In the genomic region with DNA sequence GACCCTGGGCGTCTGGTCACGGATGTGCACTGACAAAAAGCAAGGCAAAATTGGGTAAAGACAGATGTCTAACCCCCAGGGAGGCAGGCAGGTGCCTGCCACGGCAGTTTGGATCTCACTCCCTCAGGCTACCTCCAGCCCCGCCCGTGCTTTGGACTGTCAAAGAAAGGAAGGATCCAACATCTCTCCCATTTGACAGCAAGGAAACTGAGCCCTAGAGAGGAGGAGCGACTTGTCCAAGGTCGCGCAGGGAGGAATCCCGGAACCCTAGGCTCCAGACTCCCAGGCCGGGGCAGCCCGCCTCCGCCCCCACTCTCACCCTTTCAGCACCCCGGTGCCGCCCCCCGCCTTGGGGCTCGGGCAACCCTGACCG, we compare ENCODE assay signal across 3 cellular contexts.
TF ChIP-seq lines count a peak whose summit lies in the region.

No MANE protein-coding gene starts in this region.

TF ChIP-seq in SK-N-SH treated with all-trans-retinoic acid at 6 μM for 48 hours, 23 proteins besides CTCF, POLR2A, EP300 and RAD21 (continued from another document):
- TF ChIP-seq, protein P1, sequence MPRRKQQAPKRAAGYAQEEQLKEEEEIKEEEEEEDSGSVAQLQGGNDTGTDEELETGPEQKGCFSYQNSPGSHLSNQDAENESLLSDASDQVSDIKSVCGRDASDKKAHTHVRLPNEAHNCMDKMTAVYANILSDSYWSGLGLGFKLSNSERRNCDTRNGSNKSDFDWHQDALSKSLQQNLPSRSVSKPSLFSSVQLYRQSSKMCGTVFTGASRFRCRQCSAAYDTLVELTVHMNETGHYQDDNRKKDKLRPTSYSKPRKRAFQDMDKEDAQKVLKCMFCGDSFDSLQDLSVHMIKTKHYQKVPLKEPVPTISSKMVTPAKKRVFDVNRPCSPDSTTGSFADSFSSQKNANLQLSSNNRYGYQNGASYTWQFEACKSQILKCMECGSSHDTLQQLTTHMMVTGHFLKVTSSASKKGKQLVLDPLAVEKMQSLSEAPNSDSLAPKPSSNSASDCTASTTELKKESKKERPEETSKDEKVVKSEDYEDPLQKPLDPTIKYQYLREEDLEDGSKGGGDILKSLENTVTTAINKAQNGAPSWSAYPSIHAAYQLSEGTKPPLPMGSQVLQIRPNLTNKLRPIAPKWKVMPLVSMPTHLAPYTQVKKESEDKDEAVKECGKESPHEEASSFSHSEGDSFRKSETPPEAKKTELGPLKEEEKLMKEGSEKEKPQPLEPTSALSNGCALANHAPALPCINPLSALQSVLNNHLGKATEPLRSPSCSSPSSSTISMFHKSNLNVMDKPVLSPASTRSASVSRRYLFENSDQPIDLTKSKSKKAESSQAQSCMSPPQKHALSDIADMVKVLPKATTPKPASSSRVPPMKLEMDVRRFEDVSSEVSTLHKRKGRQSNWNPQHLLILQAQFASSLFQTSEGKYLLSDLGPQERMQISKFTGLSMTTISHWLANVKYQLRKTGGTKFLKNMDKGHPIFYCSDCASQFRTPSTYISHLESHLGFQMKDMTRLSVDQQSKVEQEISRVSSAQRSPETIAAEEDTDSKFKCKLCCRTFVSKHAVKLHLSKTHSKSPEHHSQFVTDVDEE (CRISPR knock-in tag; IDR thresholded peaks at IDR 0.05), result no peak
- TF ChIP-seq BACH2 (CRISPR knock-in tag; IDR thresholded peaks at IDR 0.05; ENCODE audit: borderline replicate concordance) (no peak), OSR1 (CRISPR knock-in tag; IDR thresholded peaks at IDR 0.05) (no peak), ZFP3 (CRISPR knock-in tag; IDR thresholded peaks at IDR 0.05) (no peak), SNAI2 (CRISPR knock-in tag; IDR thresholded peaks at IDR 0.05) (no peak), ISL1 (CRISPR knock-in tag; IDR thresholded peaks at IDR 0.05) (no peak)

TF ChIP-seq in GM12878, 131 proteins besides CTCF, POLR2A, EP300 and RAD21 (continued from another document):
- TF ChIP-seq, protein P2, sequence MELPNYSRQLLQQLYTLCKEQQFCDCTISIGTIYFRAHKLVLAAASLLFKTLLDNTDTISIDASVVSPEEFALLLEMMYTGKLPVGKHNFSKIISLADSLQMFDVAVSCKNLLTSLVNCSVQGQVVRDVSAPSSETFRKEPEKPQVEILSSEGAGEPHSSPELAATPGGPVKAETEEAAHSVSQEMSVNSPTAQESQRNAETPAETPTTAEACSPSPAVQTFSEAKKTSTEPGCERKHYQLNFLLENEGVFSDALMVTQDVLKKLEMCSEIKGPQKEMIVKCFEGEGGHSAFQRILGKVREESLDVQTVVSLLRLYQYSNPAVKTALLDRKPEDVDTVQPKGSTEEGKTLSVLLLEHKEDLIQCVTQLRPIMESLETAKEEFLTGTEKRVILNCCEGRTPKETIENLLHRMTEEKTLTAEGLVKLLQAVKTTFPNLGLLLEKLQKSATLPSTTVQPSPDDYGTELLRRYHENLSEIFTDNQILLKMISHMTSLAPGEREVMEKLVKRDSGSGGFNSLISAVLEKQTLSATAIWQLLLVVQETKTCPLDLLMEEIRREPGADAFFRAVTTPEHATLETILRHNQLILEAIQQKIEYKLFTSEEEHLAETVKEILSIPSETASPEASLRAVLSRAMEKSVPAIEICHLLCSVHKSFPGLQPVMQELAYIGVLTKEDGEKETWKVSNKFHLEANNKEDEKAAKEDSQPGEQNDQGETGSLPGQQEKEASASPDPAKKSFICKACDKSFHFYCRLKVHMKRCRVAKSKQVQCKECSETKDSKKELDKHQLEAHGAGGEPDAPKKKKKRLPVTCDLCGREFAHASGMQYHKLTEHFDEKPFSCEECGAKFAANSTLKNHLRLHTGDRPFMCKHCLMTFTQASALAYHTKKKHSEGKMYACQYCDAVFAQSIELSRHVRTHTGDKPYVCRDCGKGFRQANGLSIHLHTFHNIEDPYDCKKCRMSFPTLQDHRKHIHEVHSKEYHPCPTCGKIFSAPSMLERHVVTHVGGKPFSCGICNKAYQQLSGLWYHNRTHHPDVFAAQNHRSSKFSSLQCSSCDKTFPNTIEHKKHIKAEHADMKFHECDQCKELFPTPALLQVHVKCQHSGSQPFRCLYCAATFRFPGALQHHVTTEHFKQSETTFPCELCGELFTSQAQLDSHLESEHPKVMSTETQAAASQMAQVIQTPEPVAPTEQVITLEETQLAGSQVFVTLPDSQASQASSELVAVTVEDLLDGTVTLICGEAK (IDR thresholded peaks at IDR 0.05; ENCODE audit: borderline replicate concordance), result no peak
- TF ChIP-seq, protein P3, sequence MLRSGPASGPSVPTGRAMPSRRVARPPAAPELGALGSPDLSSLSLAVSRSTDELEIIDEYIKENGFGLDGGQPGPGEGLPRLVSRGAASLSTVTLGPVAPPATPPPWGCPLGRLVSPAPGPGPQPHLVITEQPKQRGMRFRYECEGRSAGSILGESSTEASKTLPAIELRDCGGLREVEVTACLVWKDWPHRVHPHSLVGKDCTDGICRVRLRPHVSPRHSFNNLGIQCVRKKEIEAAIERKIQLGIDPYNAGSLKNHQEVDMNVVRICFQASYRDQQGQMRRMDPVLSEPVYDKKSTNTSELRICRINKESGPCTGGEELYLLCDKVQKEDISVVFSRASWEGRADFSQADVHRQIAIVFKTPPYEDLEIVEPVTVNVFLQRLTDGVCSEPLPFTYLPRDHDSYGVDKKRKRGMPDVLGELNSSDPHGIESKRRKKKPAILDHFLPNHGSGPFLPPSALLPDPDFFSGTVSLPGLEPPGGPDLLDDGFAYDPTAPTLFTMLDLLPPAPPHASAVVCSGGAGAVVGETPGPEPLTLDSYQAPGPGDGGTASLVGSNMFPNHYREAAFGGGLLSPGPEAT (IDR thresholded peaks at IDR 0.05; ENCODE audit: low read depth), result peak; percentile 64
- TF ChIP-seq HDAC6 (IDR thresholded peaks at IDR 0.05; ENCODE audit: unreplicated experiment) (no peak), YY1 (IDR thresholded peaks at IDR 0.05; ENCODE audit: low read depth, low read length) (no peak), ZNF622 (IDR thresholded peaks at IDR 0.05) (no peak)
TF ChIP-seq in GM12878: peak in this region for 6.

TF ChIP-seq in HepG2, 621 proteins besides CTCF, POLR2A, EP300 and RAD21 (continued from another document and continues in another):
- TF ChIP-seq, protein P4, sequence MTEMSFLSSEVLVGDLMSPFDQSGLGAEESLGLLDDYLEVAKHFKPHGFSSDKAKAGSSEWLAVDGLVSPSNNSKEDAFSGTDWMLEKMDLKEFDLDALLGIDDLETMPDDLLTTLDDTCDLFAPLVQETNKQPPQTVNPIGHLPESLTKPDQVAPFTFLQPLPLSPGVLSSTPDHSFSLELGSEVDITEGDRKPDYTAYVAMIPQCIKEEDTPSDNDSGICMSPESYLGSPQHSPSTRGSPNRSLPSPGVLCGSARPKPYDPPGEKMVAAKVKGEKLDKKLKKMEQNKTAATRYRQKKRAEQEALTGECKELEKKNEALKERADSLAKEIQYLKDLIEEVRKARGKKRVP (CRISPR knock-in tag; IDR thresholded peaks at IDR 0.05), result 0 out of 4 replicates have a peak, but pooled peaks of 1 of the 2 experiments have one; percentile 6
- TF ChIP-seq GZF1 (CRISPR knock-in tag; IDR thresholded peaks at IDR 0.05) (no peak), ZMYM3 (CRISPR knock-in tag; IDR thresholded peaks at IDR 0.05) (peak; percentile 49; the same call in 1 of the 2 replicates), ZFX (CRISPR knock-in tag; IDR thresholded peaks at IDR 0.05; ENCODE audit: low read depth) (no peak), MIER3 (CRISPR knock-in tag; IDR thresholded peaks at IDR 0.05; ENCODE audit: borderline replicate concordance) (no peak), ZNF234 (CRISPR knock-in tag; conservative IDR thresholded peaks at IDR 0.05) (no peak), ZNF333 (CRISPR knock-in tag; IDR thresholded peaks at IDR 0.05; ENCODE audit: borderline replicate concordance) (no peak), HMG20B (CRISPR knock-in tag; conservative IDR thresholded peaks at IDR 0.05) (no peak), HDAC2 (CRISPR knock-in tag; IDR thresholded peaks at IDR 0.05) (peak; percentile 10; the same call in 1 of the 2 replicates), BRD4 (CRISPR knock-in tag; IDR thresholded peaks at IDR 0.05) (0 out of 2 replicates have a peak, but pooled peaks have one; percentile 23), CREM (IDR thresholded peaks at IDR 0.05) (no peak), CREM (CRISPR knock-in tag; IDR thresholded peaks at IDR 0.05) (no peak), KLF13 (CRISPR knock-in tag; IDR thresholded peaks at IDR 0.05) (no peak), SRY (CRISPR knock-in tag; IDR thresholded peaks at IDR 0.05) (peak; percentile 35; the same call in 1 of the 2 replicates), ZNF746 (CRISPR knock-in tag; IDR thresholded peaks at IDR 0.05) (no peak), MAFG (CRISPR knock-in tag; IDR thresholded peaks at IDR 0.05) (no peak), FIP1L1 (IDR thresholded peaks at IDR 0.05; ENCODE audit: borderline replicate concordance, insufficient read depth, low read depth, low read length) (no peak), ZNF263 (CRISPR knock-in tag; IDR thresholded peaks at IDR 0.05) (peak; percentile 91), ZNF776 (CRISPR knock-in tag; IDR thresholded peaks at IDR 0.05) (peak; percentile 3; the same call in 1 of the 2 replicates), ZNF781 (CRISPR knock-in tag; IDR thresholded peaks at IDR 0.05; ENCODE audit: borderline replicate concordance, not compliant biosample characterization) (peak; percentile 26), KMT2B (CRISPR knock-in tag; IDR thresholded peaks at IDR 0.05) (no peak), NR3C1 (CRISPR knock-in tag; IDR thresholded peaks at IDR 0.05) (no peak), RARG (CRISPR knock-in tag; IDR thresholded peaks at IDR 0.05; ENCODE audit: low read depth) (0 out of 2 replicates have a peak, but pooled peaks have one; percentile 15), ZNF768 (CRISPR knock-in tag; IDR thresholded peaks at IDR 0.05) (peak; percentile 40; the same call in 1 of the 2 replicates), ZNF136 (CRISPR knock-in tag; IDR thresholded peaks at IDR 0.05; ENCODE audit: low read depth) (no peak), SP5 (CRISPR knock-in tag; IDR thresholded peaks at IDR 0.05; ENCODE audit: borderline replicate concordance, low read depth) (no peak), BHLHE40 (IDR thresholded peaks at IDR 0.05; ENCODE audit: low read length) (no peak)
- TF ChIP-seq, protein P5, sequence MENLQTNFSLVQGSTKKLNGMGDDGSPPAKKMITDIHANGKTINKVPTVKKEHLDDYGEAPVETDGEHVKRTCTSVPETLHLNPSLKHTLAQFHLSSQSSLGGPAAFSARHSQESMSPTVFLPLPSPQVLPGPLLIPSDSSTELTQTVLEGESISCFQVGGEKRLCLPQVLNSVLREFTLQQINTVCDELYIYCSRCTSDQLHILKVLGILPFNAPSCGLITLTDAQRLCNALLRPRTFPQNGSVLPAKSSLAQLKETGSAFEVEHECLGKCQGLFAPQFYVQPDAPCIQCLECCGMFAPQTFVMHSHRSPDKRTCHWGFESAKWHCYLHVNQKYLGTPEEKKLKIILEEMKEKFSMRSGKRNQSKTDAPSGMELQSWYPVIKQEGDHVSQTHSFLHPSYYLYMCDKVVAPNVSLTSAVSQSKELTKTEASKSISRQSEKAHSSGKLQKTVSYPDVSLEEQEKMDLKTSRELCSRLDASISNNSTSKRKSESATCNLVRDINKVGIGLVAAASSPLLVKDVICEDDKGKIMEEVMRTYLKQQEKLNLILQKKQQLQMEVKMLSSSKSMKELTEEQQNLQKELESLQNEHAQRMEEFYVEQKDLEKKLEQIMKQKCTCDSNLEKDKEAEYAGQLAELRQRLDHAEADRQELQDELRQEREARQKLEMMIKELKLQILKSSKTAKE (CRISPR knock-in tag; IDR thresholded peaks at IDR 0.05; ENCODE audit: borderline replicate concordance), result no peak
- TF ChIP-seq, protein P6, sequence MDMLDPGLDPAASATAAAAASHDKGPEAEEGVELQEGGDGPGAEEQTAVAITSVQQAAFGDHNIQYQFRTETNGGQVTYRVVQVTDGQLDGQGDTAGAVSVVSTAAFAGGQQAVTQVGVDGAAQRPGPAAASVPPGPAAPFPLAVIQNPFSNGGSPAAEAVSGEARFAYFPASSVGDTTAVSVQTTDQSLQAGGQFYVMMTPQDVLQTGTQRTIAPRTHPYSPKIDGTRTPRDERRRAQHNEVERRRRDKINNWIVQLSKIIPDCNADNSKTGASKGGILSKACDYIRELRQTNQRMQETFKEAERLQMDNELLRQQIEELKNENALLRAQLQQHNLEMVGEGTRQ (IDR thresholded peaks at IDR 0.05; ENCODE audit: low read depth, low read length), result no peak
- TF ChIP-seq, protein P6 (CRISPR knock-in tag; IDR thresholded peaks at IDR 0.05; ENCODE audit: borderline replicate concordance), result 0 out of 2 replicates have a peak, but pooled peaks have one; percentile 12
- TF ChIP-seq, protein P7, sequence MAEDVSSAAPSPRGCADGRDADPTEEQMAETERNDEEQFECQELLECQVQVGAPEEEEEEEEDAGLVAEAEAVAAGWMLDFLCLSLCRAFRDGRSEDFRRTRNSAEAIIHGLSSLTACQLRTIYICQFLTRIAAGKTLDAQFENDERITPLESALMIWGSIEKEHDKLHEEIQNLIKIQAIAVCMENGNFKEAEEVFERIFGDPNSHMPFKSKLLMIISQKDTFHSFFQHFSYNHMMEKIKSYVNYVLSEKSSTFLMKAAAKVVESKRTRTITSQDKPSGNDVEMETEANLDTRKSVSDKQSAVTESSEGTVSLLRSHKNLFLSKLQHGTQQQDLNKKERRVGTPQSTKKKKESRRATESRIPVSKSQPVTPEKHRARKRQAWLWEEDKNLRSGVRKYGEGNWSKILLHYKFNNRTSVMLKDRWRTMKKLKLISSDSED (CRISPR knock-in tag; IDR thresholded peaks at IDR 0.05), result no peak
- TF ChIP-seq, protein P8, sequence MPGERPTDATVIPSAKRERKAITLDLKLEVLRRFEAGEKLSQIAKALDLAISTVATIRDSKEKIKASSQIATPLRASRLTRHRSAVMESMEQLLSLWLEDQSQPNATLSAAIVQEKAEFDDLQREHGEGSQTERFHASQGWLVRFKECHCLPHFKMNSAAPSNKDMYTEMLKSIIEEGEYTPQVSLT (CRISPR knock-in tag; IDR thresholded peaks at IDR 0.05; ENCODE audit: borderline replicate concordance, low read depth), result no peak
- TF ChIP-seq, protein P9, sequence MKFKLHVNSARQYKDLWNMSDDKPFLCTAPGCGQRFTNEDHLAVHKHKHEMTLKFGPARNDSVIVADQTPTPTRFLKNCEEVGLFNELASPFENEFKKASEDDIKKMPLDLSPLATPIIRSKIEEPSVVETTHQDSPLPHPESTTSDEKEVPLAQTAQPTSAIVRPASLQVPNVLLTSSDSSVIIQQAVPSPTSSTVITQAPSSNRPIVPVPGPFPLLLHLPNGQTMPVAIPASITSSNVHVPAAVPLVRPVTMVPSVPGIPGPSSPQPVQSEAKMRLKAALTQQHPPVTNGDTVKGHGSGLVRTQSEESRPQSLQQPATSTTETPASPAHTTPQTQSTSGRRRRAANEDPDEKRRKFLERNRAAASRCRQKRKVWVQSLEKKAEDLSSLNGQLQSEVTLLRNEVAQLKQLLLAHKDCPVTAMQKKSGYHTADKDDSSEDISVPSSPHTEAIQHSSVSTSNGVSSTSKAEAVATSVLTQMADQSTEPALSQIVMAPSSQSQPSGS (CRISPR knock-in tag; IDR thresholded peaks at IDR 0.05), result no peak
- TF ChIP-seq, protein P10, sequence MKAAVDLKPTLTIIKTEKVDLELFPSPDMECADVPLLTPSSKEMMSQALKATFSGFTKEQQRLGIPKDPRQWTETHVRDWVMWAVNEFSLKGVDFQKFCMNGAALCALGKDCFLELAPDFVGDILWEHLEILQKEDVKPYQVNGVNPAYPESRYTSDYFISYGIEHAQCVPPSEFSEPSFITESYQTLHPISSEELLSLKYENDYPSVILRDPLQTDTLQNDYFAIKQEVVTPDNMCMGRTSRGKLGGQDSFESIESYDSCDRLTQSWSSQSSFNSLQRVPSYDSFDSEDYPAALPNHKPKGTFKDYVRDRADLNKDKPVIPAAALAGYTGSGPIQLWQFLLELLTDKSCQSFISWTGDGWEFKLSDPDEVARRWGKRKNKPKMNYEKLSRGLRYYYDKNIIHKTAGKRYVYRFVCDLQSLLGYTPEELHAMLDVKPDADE (CRISPR knock-in tag; IDR thresholded peaks at IDR 0.05), result no peak
